ENCODE assay signal across 8 cellular contexts in genomic region chr6:126312013-126312665, GRCh38. TPM values are rescaled to one million over a fixed set of nuclear protein-coding genes. Genes with fewer than 3 reads are reported as not detected.
DNase-seq lines count a peak whose midpoint lies in the region; ATAC-seq and TF ChIP-seq lines count a peak whose summit lies in the region.

No MANE protein-coding gene starts in this region.

- H3K27ac ChIP-seq in AG04450 (ENCODE audit: low read depth, low read length) (no peak overlapping the region), SK-N-SH (ENCODE audit: low read depth in 2 of 2, low read length in 1 of 2) (no peak overlapping the region)

- POLR2A ChIA-PET in AG04450 (lab: Yijun Ruan, JAX) (no interaction called here), SK-N-SH (lab: Yijun Ruan, JAX) (no interaction called here)

- no peaks in the 10 kb centered on the region for H3K79me2 ChIP-seq in SK-N-SH (ENCODE audit: insufficient read depth)

- H3K9me3 ChIP-seq in AG04450 (ENCODE audit: control insufficient read depth, insufficient read depth, low read length): no peaks in the 10 kb centered on the region
- no peaks in the 10 kb centered on the region for H3K9me3 ChIP-seq in SK-N-SH
- H3K9me3 ChIP-seq in T-helper 17 cell (ENCODE audit: control insufficient read depth, low read length, poor library complexity, severe bottlenecking): no peaks in the 10 kb centered on the region

- no peak overlapping the region for H3K27ac Mint-ChIP-seq in T-helper 17 cell

- H3K36me3 ChIP-seq in SK-N-SH (replicated peaks in 1 of 2; ENCODE audit: control insufficient read depth in 1 of 2, insufficient read depth in 2 of 2, low read length in 1 of 2): no peaks in the 10 kb centered on the region

- H3K4me1 Mint-ChIP-seq in T-helper 17 cell: peaks cover 2% of the 10 kb centered on the region

- DNase-seq in AG04450 (ENCODE audit: low read depth, low spot score) (no peak), SK-N-SH (peak; percentile 43), lung microvascular endothelial cell (ENCODE audit: low read depth in 2 of 2) (peak; percentile 32 to 34), COLO668 (lab: John Stamatoyannopoulos, UW; ENCODE audit: unreplicated experiment) (no peak), T-helper 17 cell (no peak), SKM-1 treated with dmso at 0.1 percent for 144 hours (lab: John Stamatoyannopoulos, UW; ENCODE audit: unreplicated experiment) (no peak)

- H3K27me3 ChIP-seq in AG04450 (ENCODE audit: control insufficient read depth, insufficient read depth, low read length): no peaks in the 10 kb centered on the region
- no peaks in the 10 kb centered on the region for H3K27me3 ChIP-seq in SK-N-SH (ENCODE audit: insufficient read depth)

- TF ChIP-seq CTCF in AG04450 (IDR thresholded peaks at IDR 0.05; ENCODE audit: low read depth, low read length) (peak; percentile 38), SK-N-SH (IDR thresholded peaks at IDR 0.05) (peak; percentile 39; the same call in 1 of the 2 replicates)

- H3K4me3 ChIP-seq in AG04450 (ENCODE audit: low read depth, low read length) (no peak overlapping the region), SK-N-SH (ENCODE audit: low read depth in 2 of 2, low read length in 1 of 2) (no peak overlapping the region)

- ATAC-seq in GM19025 (IDR thresholded peaks at IDR 0.05; ENCODE audit: low read depth, unreplicated experiment): peak; percentile 89
- ATAC-seq in HG03066 (IDR thresholded peaks at IDR 0.05; ENCODE audit: low read depth, unreplicated experiment): peak; percentile 74
- ATAC-seq in T-helper 17 cell: no peak

- H3K9me2 ChIP-seq in SK-N-SH: no peaks in the 10 kb centered on the region

- H3K4me2 ChIP-seq in SK-N-SH: no peak overlapping the region

- no peak overlapping the region for H3K9ac ChIP-seq in SK-N-SH

- H3F3A ChIP-seq in SK-N-SH (replicated peaks; ENCODE audit: insufficient read depth): no peaks in the 10 kb centered on the region

- WGBS in SK-N-SH (ENCODE audit: low lambda C conversion rate): 74% methylated on average over 1 of the region's 1 CpG

- no peak overlapping the region for H2AFZ ChIP-seq in SK-N-SH (ENCODE audit: low read depth)

- H3K4me1 ChIP-seq in SK-N-SH (ENCODE audit: control insufficient read depth in 1 of 2, insufficient read depth in 2 of 2, low read depth in 1 of 2, low read length in 1 of 2): no peaks in the 10 kb centered on the region; a peak in 1 of 4 replicates

- no peaks in the 10 kb centered on the region for H3K27me3 Mint-ChIP-seq in T-helper 17 cell

- peak; percentile 49 for TF ChIP-seq RAD21 in SK-N-SH (IDR thresholded peaks at IDR 0.05; ENCODE audit: low read length)

- TF ChIP-seq EP300 in SK-N-SH (IDR thresholded peaks at IDR 0.05; ENCODE audit: borderline replicate concordance in 1 of 2, low read depth in 1 of 2, low read length in 1 of 2): no peak

- CTCF ChIA-PET in AG04450 (lab: Charles Lee): interaction anchor here (0.6 to 1.1 kb wide), 5 partner anchors 29 to 954 kb away, joined by 3 read pairs; partner anchors contain the start of gene RNF146
- CTCF ChIA-PET in SK-N-SH (lab: Yijun Ruan, JAX): interaction anchor here (1.3 kb wide), 1 partner anchor 11 kb away, joined by 4 read pairs; no protein-coding TSS in a partner anchor

- H3K4me3 Mint-ChIP-seq in T-helper 17 cell: no peak overlapping the region

- no peaks in the 10 kb centered on the region for H4K20me1 ChIP-seq in SK-N-SH (ENCODE audit: insufficient read depth)

- no peaks in the 10 kb centered on the region for H3K36me3 Mint-ChIP-seq in T-helper 17 cell (ENCODE audit: low read depth)

TF ChIP-seq in SK-N-SH, 30 proteins besides CTCF, POLR2A, EP300 and RAD21:
- TF ChIP-seq SIN3A (IDR thresholded peaks at IDR 0.05; ENCODE audit: borderline replicate concordance, low read depth, low read length): no peak
- no peak for TF ChIP-seq MEF2A (IDR thresholded peaks at IDR 0.05; ENCODE audit: borderline replicate concordance, low read depth)
- no peak for TF ChIP-seq POLR2AphosphoS5 (IDR thresholded peaks at IDR 0.05; ENCODE audit: low read depth, low read length)
- TF ChIP-seq ELF1 (IDR thresholded peaks at IDR 0.05): no peak
- TF ChIP-seq USF1 (IDR thresholded peaks at IDR 0.05; ENCODE audit: borderline replicate concordance, low read depth): peak; percentile 18; the same call in 1 of the 2 replicates
- no peak for TF ChIP-seq JUND (IDR thresholded peaks at IDR 0.05)
- no peak for TF ChIP-seq RCOR1 (IDR thresholded peaks at IDR 0.05; ENCODE audit: low read length)
- TF ChIP-seq YY1 (IDR thresholded peaks at IDR 0.05; ENCODE audit: low read depth): no peak
- TF ChIP-seq REST (IDR thresholded peaks at IDR 0.05; ENCODE audit: low read depth, low read length): no peak
- no peak for TF ChIP-seq TCF12 (IDR thresholded peaks at IDR 0.05)
- TF ChIP-seq MXI1 (IDR thresholded peaks at IDR 0.05; ENCODE audit: low read depth, low read length): no peak
- TF ChIP-seq TAF1 (IDR thresholded peaks at IDR 0.05; ENCODE audit: borderline replicate concordance, low read depth, low read length): no peak
- TF ChIP-seq ZBTB33 (IDR thresholded peaks at IDR 0.05; ENCODE audit: borderline replicate concordance, low read depth): no peak
- TF ChIP-seq SMC3 (IDR thresholded peaks at IDR 0.05; ENCODE audit: low read depth, low read length): peak; percentile 25; the same call in 1 of the 2 replicates
- TF ChIP-seq FOSL2 (IDR thresholded peaks at IDR 0.05; ENCODE audit: borderline replicate concordance, low read depth): no peak

RNA-seq across cellular contexts. Expression of gene CENPW, which starts 27.8 kb away (rescaled TPM):
- polyA plus RNA-seq in AG04450 (2011; rRNA removed): 6.7 and 10.6 TPM in 2 replicates
- 2.0 and 2.2 TPM in 2 replicates for polyA minus RNA-seq in AG04450 (2011; rRNA and poly(A)+ RNA removed)
- 8.8 and 10.9 TPM in 2 replicates for polyA plus RNA-seq in SK-N-SH (2012; rRNA removed)
- polyA plus RNA-seq in SK-N-SH (2012; cell fraction: cytosol; rRNA removed): 13.0 and 17.9 TPM in 2 replicates
- 3.6 TPM in 2 replicates for polyA plus RNA-seq in SK-N-SH (2012; cell fraction: nucleus; rRNA removed)
- total RNA-seq in lung microvascular endothelial cell: 4.0 and 8.9 TPM in 2 replicates
- total RNA-seq in T-helper 17 cell: 1 to 10 TPM; 1.2 to 2.0 TPM

Comparison
In these comparisons a context has a peak if more than half of its experiments do, and no peak if none do; other contexts are left out.
1. DNase-seq: peak in SK-N-SH (single experiment) and lung microvascular endothelial cell (2 of 2); none in AG04450 (single experiment), COLO668 (single experiment), T-helper 17 cell (0 of 3) and SKM-1 treated with dmso at 0.1 percent for 144 hours (single experiment).